Comparison of ENCODE assay signal across 8 cellular contexts in the genomic region with DNA sequence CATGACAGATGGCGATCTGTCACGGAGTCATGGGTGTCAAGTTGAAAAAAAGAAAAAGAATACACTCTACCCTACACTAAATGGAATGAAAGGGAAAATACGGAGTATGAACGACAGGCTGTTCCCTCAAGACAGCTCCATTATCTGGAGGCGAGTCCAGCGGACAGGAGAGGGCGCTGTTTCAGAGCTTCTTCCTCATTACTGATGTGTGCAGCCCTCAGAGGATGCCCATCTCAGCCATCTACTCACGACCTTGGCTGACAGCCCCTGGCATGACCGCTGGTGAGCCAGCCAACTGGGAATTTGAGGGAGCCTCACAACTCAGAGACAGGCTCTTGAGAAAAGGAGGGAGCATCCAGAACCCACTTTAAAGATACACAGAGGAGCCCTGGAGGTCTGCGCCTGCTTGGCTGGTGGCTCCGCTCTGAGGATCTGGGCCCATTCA. TPM values are rescaled to one million over a fixed set of nuclear protein-coding genes. Genes with fewer than 3 reads are reported as not detected.
DNase-seq lines count a peak whose midpoint lies in the region; ATAC-seq and TF ChIP-seq lines count a peak whose summit lies in the region.

No MANE protein-coding gene starts in this region.

- H3K9me3 Mint-ChIP-seq in activated T-helper 2 cell treated with anti-CD3 and anti-CD28 coated beads, Interferon-gamma antibody, Interleukin-2, Interleukin-4, amounts not matched to agents 10 μg/mL and 5 μg/mL and 100 μg/mL, durations not matched to agents 14 hours and 24 hours and 36 hours = no peaks in the 10 kb centered on the region
- peaks cover 3% of the 10 kb centered on the region for H3K9me3 Mint-ChIP-seq in osteocyte (ENCODE audit: unreplicated experiment)

- no peak overlapping the region for H3K27ac ChIP-seq in thoracic aorta

- peak overlapping the region; percentile 98 for H3K27ac Mint-ChIP-seq in activated T-helper 2 cell treated with anti-CD3 and anti-CD28 coated beads, Interferon-gamma antibody, Interleukin-2, Interleukin-4, amounts not matched to agents 10 μg/mL and 5 μg/mL and 100 μg/mL, durations not matched to agents 14 hours and 24 hours and 36 hours
- H3K27ac Mint-ChIP-seq in osteocyte (ENCODE audit: unreplicated experiment) = no peak overlapping the region

- no peaks in the 10 kb centered on the region for H3K36me3 Mint-ChIP-seq in activated T-helper 2 cell treated with anti-CD3 and anti-CD28 coated beads, Interferon-gamma antibody, Interleukin-2, Interleukin-4, amounts not matched to agents 10 μg/mL and 5 μg/mL and 100 μg/mL, durations not matched to agents 14 hours and 24 hours and 36 hours (ENCODE audit: low read depth)
- no peaks in the 10 kb centered on the region for H3K36me3 Mint-ChIP-seq in osteocyte (ENCODE audit: unreplicated experiment)

- no peaks in the 10 kb centered on the region for H3K36me3 ChIP-seq in thoracic aorta

- DNase-seq in GM03348 (ENCODE audit: low spot score) (peak; percentile 82), RPMI7951 (ENCODE audit: low read depth) (peak; percentile 76), foreskin melanocyte (peak; percentile 75), osteocyte (ENCODE audit: extremely low spot score, unreplicated experiment) (peak; percentile 88), thoracic aorta (ENCODE audit: low spot score) (no peak)
- peak; percentile 66 for DNase-seq in activated T-helper 2 cell treated with anti-CD3 and anti-CD28 coated beads, Interferon-gamma antibody, Interleukin-2, Interleukin-4, amounts not matched to agents 10 μg/mL and 5 μg/mL and 100 μg/mL, durations not matched to agents 14 hours and 24 hours and 36 hours (ENCODE audit: low spot score)

- H3K4me3 ChIP-seq in thoracic aorta = no peak overlapping the region

- H3K4me1 ChIP-seq in thoracic aorta (ENCODE audit: control insufficient read depth in 1 of 2, low read depth in 2 of 2) = peaks cover 0 to 6% of the 10 kb centered on the region in 2 donors

- intact Hi-C loops in activated T-helper 2 cell treated with anti-CD3 and anti-CD28 coated beads, Interferon-gamma antibody, Interleukin-2, Interleukin-4, amounts not matched to agents 10 μg/mL and 5 μg/mL and 100 μg/mL, durations not matched to agents 14 hours and 24 hours and 36 hours (cut with micrococcal nuclease) = loop anchor here (1.0 kb wide), 2 partner anchors 145 to 193 kb away; no protein-coding TSS in a partner anchor

- H3K9me3 ChIP-seq in thoracic aorta = no peaks in the 10 kb centered on the region

- peak; percentile 23 for ATAC-seq in HG03442 (IDR thresholded peaks at IDR 0.05; ENCODE audit: unreplicated experiment)
- no peak for ATAC-seq in thoracic aorta (ENCODE audit: insufficient number of reproducible peaks, low FRiP score, low read depth)
- ATAC-seq in HG03139 (IDR thresholded peaks at IDR 0.05; ENCODE audit: unreplicated experiment) = no peak

- peak overlapping the region; percentile 60 for H3K4me3 Mint-ChIP-seq in activated T-helper 2 cell treated with anti-CD3 and anti-CD28 coated beads, Interferon-gamma antibody, Interleukin-2, Interleukin-4, amounts not matched to agents 10 μg/mL and 5 μg/mL and 100 μg/mL, durations not matched to agents 14 hours and 24 hours and 36 hours (ENCODE audit: low read depth)
- no peak overlapping the region for H3K4me3 Mint-ChIP-seq in osteocyte (ENCODE audit: unreplicated experiment)

- no peaks in the 10 kb centered on the region for H3K27me3 ChIP-seq in thoracic aorta (replicated peaks; ENCODE audit: insufficient read depth)

- no peaks in the 10 kb centered on the region for H3K27me3 Mint-ChIP-seq in activated T-helper 2 cell treated with anti-CD3 and anti-CD28 coated beads, Interferon-gamma antibody, Interleukin-2, Interleukin-4, amounts not matched to agents 10 μg/mL and 5 μg/mL and 100 μg/mL, durations not matched to agents 14 hours and 24 hours and 36 hours (ENCODE audit: low read depth)
- no peaks in the 10 kb centered on the region for H3K27me3 Mint-ChIP-seq in osteocyte (ENCODE audit: unreplicated experiment)

- peaks cover 72% of the 10 kb centered on the region for H3K4me1 Mint-ChIP-seq in activated T-helper 2 cell treated with anti-CD3 and anti-CD28 coated beads, Interferon-gamma antibody, Interleukin-2, Interleukin-4, amounts not matched to agents 10 μg/mL and 5 μg/mL and 100 μg/mL, durations not matched to agents 14 hours and 24 hours and 36 hours (ENCODE audit: low read depth)
- H3K4me1 Mint-ChIP-seq in osteocyte (ENCODE audit: unreplicated experiment) = peaks cover 34% of the 10 kb centered on the region

- TF ChIP-seq CTCF in osteocyte (IDR thresholded peaks at IDR 0.05) (peak; percentile 85), thoracic aorta (IDR thresholded peaks at IDR 0.05) (peak; percentile 39)

RNA-seq across cellular contexts. Expression of gene SMNDC1, which starts 49.6 kb away (rescaled TPM):
- 6.3 and 7.6 TPM in 2 replicates for total RNA-seq in RPMI7951 (2014; rRNA removed; shearing (Covaris generic))
- 40.2 and 43.1 TPM in 2 replicates for total RNA-seq in activated T-helper 2 cell treated with anti-CD3 and anti-CD28 coated beads, Interferon-gamma antibody, Interleukin-2, Interleukin-4, amounts not matched to agents 10 μg/mL and 5 μg/mL and 100 μg/mL, durations not matched to agents 14 hours and 24 hours and 36 hours
- total RNA-seq in osteocyte = 28.9 and 31.7 TPM in 2 replicates
- 10 to 100 TPM in 1 of 2 donors, 1 to 10 TPM in 1; 7.2 to 18.6 TPM for total RNA-seq in thoracic aorta
